23 cellular contexts compared by ENCODE assay signal in genomic region chr5:135212361-135213033, GRCh38.
DNase-seq lines count a peak whose midpoint lies in the region; ATAC-seq and TF ChIP-seq lines count a peak whose summit lies in the region.
"Had no signal": no experiment of that assay in that cellular context is flagged by ENCODE, and none has a peak within 500 bp of the region (broad histone marks: within the 10 kb centered on the region; RNA-seq: fewer than 3 reads in every experiment).

No MANE protein-coding gene starts in this region.

- H3K23ac ChIP-seq in neuronal stem cell (ENCODE audit: low read depth, low read length, poor library complexity), result peak overlapping the region; percentile 29

- H3K27me3 ChIP-seq in neuronal stem cell (ENCODE audit: control insufficient read depth in 3 of 3, insufficient read depth in 3 of 3, low read depth in 1 of 3, low read length in 3 of 3), result peaks cover 0 to 24% (median 0%) of the 10 kb centered on the region in 3 experiments
- peaks cover 25% of the 10 kb centered on the region for H3K27me3 ChIP-seq in foreskin keratinocyte
- H3K27me3 ChIP-seq: body of pancreas, testis had no signal

- no peak overlapping the region for H2AK5ac ChIP-seq in neuronal stem cell (ENCODE audit: low read depth, low read length)

- H3K27ac ChIP-seq in neuronal stem cell (replicated peaks; ENCODE audit: low read length) (no peak overlapping the region), foreskin keratinocyte (no peak overlapping the region)
- H3K27ac ChIP-seq: body of pancreas, left ventricle myocardium inferior, prostate gland, testis had no signal

- H2BK15ac ChIP-seq in neuronal stem cell (ENCODE audit: low read length), result no peak overlapping the region

- H3K4ac ChIP-seq in neuronal stem cell (ENCODE audit: low read length), result no peak overlapping the region

- H3K4me2 ChIP-seq in neuronal stem cell (ENCODE audit: insufficient read depth, low read length, poor library complexity, severe bottlenecking), result no peak overlapping the region

- H2BK12ac ChIP-seq in neuronal stem cell (ENCODE audit: low read length), result no peak overlapping the region

- H3K9ac ChIP-seq in neuronal stem cell (ENCODE audit: low read depth, low read length, poor library complexity), result no peak overlapping the region

- WGBS in neuronal stem cell (ENCODE audit: extremely low coverage in 2 of 2, insufficient read length in 2 of 2, insufficient replicate concordance in 1 of 2), 2 donors, result no CpG with 5 or more reads among the region's 10 CpGs

- no peak overlapping the region for H3K14ac ChIP-seq in neuronal stem cell (ENCODE audit: low read length)

- H3K4me1 ChIP-seq in neuronal stem cell (ENCODE audit: control insufficient read depth in 2 of 2, insufficient read depth in 1 of 2, low read depth in 1 of 2, low read length in 2 of 2) (peaks cover 0 to 12% of the 10 kb centered on the region in 2 donors), foreskin keratinocyte (peaks cover 10% of the 10 kb centered on the region)
- H3K4me1 ChIP-seq: body of pancreas, left ventricle myocardium inferior, prostate gland, testis had no signal

- H4K8ac ChIP-seq in neuronal stem cell (ENCODE audit: low read depth, low read length), result no peak overlapping the region

- H3K79me1 ChIP-seq in neuronal stem cell (ENCODE audit: low read depth, low read length), result no peaks in the 10 kb centered on the region

- peak overlapping the region in 1 of 2 donors; percentile 30 for H3K4me3 ChIP-seq in neuronal stem cell (ENCODE audit: low read length in 2 of 2)
- H3K4me3 ChIP-seq: body of pancreas, left ventricle myocardium inferior, mucosa of descending colon, prostate gland, testis had no signal

- no peak overlapping the region for H2BK5ac ChIP-seq in neuronal stem cell (ENCODE audit: low read length)

- no peak overlapping the region for H2AFZ ChIP-seq in neuronal stem cell (ENCODE audit: low read length)

- no peak overlapping the region for H2BK120ac ChIP-seq in neuronal stem cell (ENCODE audit: low read depth, low read length)

- H3K36me3 ChIP-seq in neuronal stem cell (replicated peaks in 1 of 2; ENCODE audit: control insufficient read depth in 2 of 2, insufficient read depth in 2 of 2, low read length in 2 of 2), result no peaks in the 10 kb centered on the region
- H3K36me3 ChIP-seq: left ventricle myocardium inferior, prostate gland had no signal

- peak overlapping the region; percentile 50 for H3K18ac ChIP-seq in neuronal stem cell (ENCODE audit: low read length)

- TF ChIP-seq CTCF in foreskin keratinocyte (conservative IDR thresholded peaks at IDR 0.05), result no peak

- no peak overlapping the region for H4K91ac ChIP-seq in neuronal stem cell (ENCODE audit: low read depth, low read length, poor library complexity)

- ATAC-seq in HG03439 (IDR thresholded peaks at IDR 0.05; ENCODE audit: unreplicated experiment) (no peak), GM18907 (IDR thresholded peaks at IDR 0.05; ENCODE audit: unreplicated experiment) (no peak), foreskin keratinocyte (no peak)
- ATAC-seq: activated CD4-positive, alpha-beta T cell treated with anti-CD3 and anti-CD28 coated beads for 36 hours; activated naive CD8-positive, alpha-beta T cell treated with anti-CD3 and anti-CD28 coated beads, Interleukin-2, amount 50 U/mL, for 24 hours; body of pancreas; mucosa of descending colon; Right ventricle myocardium inferior; stimulated activated memory B cell treated with anti-CD40 and anti-IgM and Interleukin-4, amounts not matched to agents 10 μg/mL and 1 μg/mL and 100 μg/mL, for 72 hours; T-cell had no signal

- H3K9me3 ChIP-seq in neuronal stem cell (replicated peaks in 1 of 2; ENCODE audit: control insufficient read depth in 2 of 2, insufficient read depth in 1 of 2, low read depth in 1 of 2, low read length in 2 of 2), result no peaks in the 10 kb centered on the region
- H3K9me3 ChIP-seq: body of pancreas, left ventricle myocardium inferior, mucosa of descending colon, prostate gland, testis had no signal

- peak; percentile 38 for DNase-seq in activated effector memory CD4-positive, alpha-beta T cell treated with anti-CD3 and anti-CD28 coated beads, Interleukin-2, amount 50 U/mL, for 16 hours
- no peak for DNase-seq in activated effector memory CD4-positive, alpha-beta T cell treated with Interleukin-2 at 50 U/mL for 16 hours
- DNase-seq in ecto neural progenitor cell (ENCODE audit: low spot score), result peak; percentile 38
- no peak for DNase-seq in neuronal stem cell (ENCODE audit: low spot score)
- DNase-seq in cortex of kidney (lab: John Stamatoyannopoulos, UW), result no peak
- no peak for DNase-seq in foreskin keratinocyte
- DNase-seq: activated CD4-positive, alpha-beta T cell treated with anti-CD3 and anti-CD28 coated beads for 36 hours; activated naive CD8-positive, alpha-beta T cell treated with anti-CD3 and anti-CD28 coated beads, Interleukin-2, amount 50 U/mL, for 24 hours; body of pancreas; immature natural killer cell; left ventricle myocardium inferior; mucosa of descending colon; NCI-H1092; NCI-H187 treated with DMSO at 0.1 percent for 48 hours; OCI-M1; stimulated activated CD4-positive, alpha-beta T cell treated with anti-CD3 and anti-CD28 coated beads, Interleukin-1b, Interleukin-23, amount 100 ng/mL, for 48 hours; T-cell; testis had no signal

Comparison
In these comparisons a context has a peak if more than half of its experiments do, and no peak if none do; other contexts are left out.
1. DNase-seq: peak in activated effector memory CD4-positive, alpha-beta T cell treated with anti-CD3 and anti-CD28 coated beads, Interleukin-2, amount 50 U/mL, for 16 hours (single experiment) and ecto neural progenitor cell (single experiment); none in activated effector memory CD4-positive, alpha-beta T cell treated with Interleukin-2 at 50 U/mL for 16 hours (single experiment), neuronal stem cell (single experiment), cortex of kidney (single experiment) and foreskin keratinocyte (0 of 2).